ENCODE assay signal across 18 cellular contexts in the genomic region with DNA sequence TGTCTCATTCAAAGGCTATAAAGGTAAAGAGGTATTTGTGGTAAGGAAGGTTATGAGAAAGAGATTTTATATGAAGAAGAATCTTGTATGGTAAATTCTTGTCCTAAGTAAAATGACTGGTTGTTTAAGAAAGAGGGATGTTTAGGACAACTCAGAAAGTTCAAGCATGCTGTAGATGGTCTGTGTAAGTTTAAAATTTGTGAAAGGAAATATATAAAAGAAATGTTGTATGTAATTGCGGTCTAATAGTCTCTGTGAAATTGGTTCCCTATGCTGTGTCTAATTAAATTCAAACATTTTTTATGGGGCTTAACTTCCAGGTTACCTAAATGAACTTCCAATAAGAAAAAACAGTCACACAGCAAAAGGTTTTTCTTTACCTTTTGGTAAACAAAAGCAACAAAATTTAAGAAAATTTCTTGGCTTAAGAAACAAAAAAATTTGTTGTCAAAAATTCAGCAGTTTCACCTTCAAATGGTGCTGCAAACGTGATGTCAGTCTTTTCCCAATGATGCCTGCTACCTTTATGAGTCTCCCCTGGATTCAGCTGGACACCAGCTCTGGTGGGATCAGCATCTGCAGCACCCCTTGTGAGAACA.
A peak's percentile ranks its signal among the peaks of the same experiment; 100 is the strongest.
DNase-seq lines count a peak whose midpoint lies in the region; TF ChIP-seq lines count a peak whose summit lies in the region.
"Had no signal": no experiment of that assay in that cellular context is flagged by ENCODE, and none has a peak within 500 bp of the region (broad histone marks: within the 10 kb centered on the region; RNA-seq: fewer than 3 reads in every experiment).

No MANE protein-coding gene starts in this region.

- no peak overlapping the region for H2AK5ac ChIP-seq in mesenchymal stem cell (ENCODE audit: low read length, severe bottlenecking)

- no peak overlapping the region for H2BK15ac ChIP-seq in mesenchymal stem cell (ENCODE audit: low read depth, poor library complexity, severe bottlenecking)

- intact Hi-C loops in colonic mucosa (cut with DNase I): no loop called here
- intact Hi-C loops in spleen (cut with DNase I; ENCODE audit: low total_unique reads): no loop called here

- H3K4me3 ChIP-seq in HEK293 (ENCODE audit: low read depth, low read length) (no peak overlapping the region), mesenchymal stem cell (ENCODE audit: insufficient read depth in 1 of 2, low read depth in 1 of 2, low read length in 2 of 2) (no peak overlapping the region), colonic mucosa (no peak overlapping the region), spleen (no peak overlapping the region)

- H3K9me3 ChIP-seq in HEK293 (ENCODE audit: control insufficient read depth, insufficient read depth, low read depth, low read length) (no peaks in the 10 kb centered on the region), mesenchymal stem cell (ENCODE audit: control insufficient read depth, low read length) (peaks cover 50% of the 10 kb centered on the region), colonic mucosa (no peaks in the 10 kb centered on the region), spleen (peaks cover 0 to 51% (median 37%) of the 10 kb centered on the region in 8 donors)

- no peak overlapping the region for H4K8ac ChIP-seq in mesenchymal stem cell (ENCODE audit: low read length)

- H3K36me3 ChIP-seq in HEK293 (ENCODE audit: control insufficient read depth in 2 of 2, insufficient read depth in 1 of 2, low read length in 2 of 2) (no peaks in the 10 kb centered on the region), mesenchymal stem cell (ENCODE audit: control insufficient read depth in 1 of 2, insufficient read depth in 2 of 2, low read depth in 1 of 2, low read length in 2 of 2) (no peaks in the 10 kb centered on the region), colonic mucosa (no peaks in the 10 kb centered on the region), spleen (no peaks in the 10 kb centered on the region)

- H3K27me3 ChIP-seq in mesenchymal stem cell (ENCODE audit: control insufficient read depth in 1 of 2, insufficient read depth in 1 of 2, low read length in 2 of 2): peaks cover 0 to 8% of the 10 kb centered on the region in 2 experiments
- H3K27me3 ChIP-seq in colonic mucosa: no peaks in the 10 kb centered on the region
- peaks cover 0 to 25% (median 0%) of the 10 kb centered on the region in 7 donors for H3K27me3 ChIP-seq in spleen (replicated peaks in 1 of 7)

- H2AFZ ChIP-seq in mesenchymal stem cell (ENCODE audit: low read depth, low read length): no peak overlapping the region

- in situ Hi-C loops in Caki2 (cut with HindIII; ENCODE audit: low pct_unique_long_range_greater_than_20kb, low sequenced_read_pairs): no loop called here

- H3K4ac ChIP-seq in mesenchymal stem cell (ENCODE audit: low read depth in 1 of 2, low read length in 2 of 2): no peak overlapping the region

- H2BK5ac ChIP-seq in mesenchymal stem cell (ENCODE audit: low read depth, low read length, poor library complexity, severe bottlenecking): no peak overlapping the region

- TF ChIP-seq CTCF in HEK293 (tag by site-specific recombination; IDR thresholded peaks at IDR 0.05) (no peak), colonic mucosa (IDR thresholded peaks at IDR 0.05) (no peak), spleen (IDR thresholded peaks at IDR 0.05 in 8 of 11, conservative IDR thresholded peaks at IDR 0.05 in 3 of 11) (no peak)

- no peaks in the 10 kb centered on the region for H3K4me1 ChIP-seq in HEK293 (ENCODE audit: control insufficient read depth, insufficient read depth, low read length)
- H3K4me1 ChIP-seq in mesenchymal stem cell (ENCODE audit: control insufficient read depth, insufficient read depth, low read depth, low read length): no peaks in the 10 kb centered on the region
- H3K4me1 ChIP-seq in colonic mucosa: no peaks in the 10 kb centered on the region
- no peaks in the 10 kb centered on the region for H3K4me1 ChIP-seq in spleen

- no peaks in the 10 kb centered on the region for H3K79me1 ChIP-seq in mesenchymal stem cell (replicated peaks; ENCODE audit: low read length, poor library complexity, severe bottlenecking)

- POLR2A ChIA-PET in HEK293 (lab: Yijun Ruan, JAX): no interaction called here

- 29% methylated on average over 2 of the region's 2 CpGs for WGBS in mesenchymal stem cell
- 48 to 57% (median 53%) methylated on average over 2 of the region's 2 CpGs for WGBS in spleen, 5 donors

- no peak overlapping the region for H3K4me2 ChIP-seq in mesenchymal stem cell (ENCODE audit: low read length, poor library complexity, severe bottlenecking)

- H2BK120ac ChIP-seq in mesenchymal stem cell (ENCODE audit: low read depth, low read length): no peak overlapping the region

- no peak overlapping the region for H2BK12ac ChIP-seq in mesenchymal stem cell (ENCODE audit: low read length in 2 of 2)

- H3K14ac ChIP-seq in mesenchymal stem cell (ENCODE audit: low read length in 2 of 2): no peak overlapping the region

- H4K91ac ChIP-seq in mesenchymal stem cell (ENCODE audit: low read length): no peak overlapping the region

- no peak for TF ChIP-seq POLR2A in spleen (IDR thresholded peaks at IDR 0.05)

- peak; percentile 10 for DNase-seq in Caki2 (ENCODE audit: low read depth)
- peak; percentile 0 for DNase-seq in OCI-M1 (lab: John Stamatoyannopoulos, UW)
- peak; percentile 0 for DNase-seq in mesenchymal stem cell
- no peak for DNase-seq in colonic mucosa
- no peak for DNase-seq in spleen
- DNase-seq in islet precursor cell: no peak
- DNase-seq: ACHN; AML-193; COR-L47; GF-D8; HFFc6; NCI-H187; NCI-H345; NCI-H526; NK-92 treated with Interleukin-12 subunit alpha and Interleukin-12 subunit beta, amount 100 ng/mL, for 24 hours; RPMI8226; SIG-M5 had no signal

- H3K9ac ChIP-seq in mesenchymal stem cell (ENCODE audit: low read length): no peak overlapping the region
- H3K9ac ChIP-seq in colonic mucosa (ENCODE audit: low read depth in 2 of 2, low read length in 2 of 2): no peak overlapping the region

- no peak overlapping the region for H3K18ac ChIP-seq in mesenchymal stem cell (ENCODE audit: low read depth in 1 of 2, low read length in 2 of 2)

- CTCF ChIA-PET in HEK293 (lab: Yijun Ruan, JAX): no interaction called here

- no peak overlapping the region for H3K27ac ChIP-seq in HEK293 (ENCODE audit: extremely low read depth, low read depth, low read length)
- H3K27ac ChIP-seq in mesenchymal stem cell (ENCODE audit: low read length, poor library complexity, severe bottlenecking): no peak overlapping the region
- no peak overlapping the region for H3K27ac ChIP-seq in colonic mucosa
- no peak overlapping the region for H3K27ac ChIP-seq in spleen

- H3K23ac ChIP-seq in mesenchymal stem cell (ENCODE audit: low read length in 2 of 2): no peak overlapping the region

TF ChIP-seq in HEK293, 187 proteins besides CTCF, POLR2A, EP300 and RAD21 (continues in another document):
- peak; percentile 98 for TF ChIP-seq TRIM28 (IDR thresholded peaks at IDR 0.05; ENCODE audit: borderline replicate concordance, low read length)
- TF ChIP-seq, protein P1, sequence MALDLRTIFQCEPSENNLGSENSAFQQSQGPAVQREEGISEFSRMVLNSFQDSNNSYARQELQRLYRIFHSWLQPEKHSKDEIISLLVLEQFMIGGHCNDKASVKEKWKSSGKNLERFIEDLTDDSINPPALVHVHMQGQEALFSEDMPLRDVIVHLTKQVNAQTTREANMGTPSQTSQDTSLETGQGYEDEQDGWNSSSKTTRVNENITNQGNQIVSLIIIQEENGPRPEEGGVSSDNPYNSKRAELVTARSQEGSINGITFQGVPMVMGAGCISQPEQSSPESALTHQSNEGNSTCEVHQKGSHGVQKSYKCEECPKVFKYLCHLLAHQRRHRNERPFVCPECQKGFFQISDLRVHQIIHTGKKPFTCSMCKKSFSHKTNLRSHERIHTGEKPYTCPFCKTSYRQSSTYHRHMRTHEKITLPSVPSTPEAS (tag by site-specific recombination; IDR thresholded peaks at IDR 0.05): no peak
- TF ChIP-seq, protein P2, sequence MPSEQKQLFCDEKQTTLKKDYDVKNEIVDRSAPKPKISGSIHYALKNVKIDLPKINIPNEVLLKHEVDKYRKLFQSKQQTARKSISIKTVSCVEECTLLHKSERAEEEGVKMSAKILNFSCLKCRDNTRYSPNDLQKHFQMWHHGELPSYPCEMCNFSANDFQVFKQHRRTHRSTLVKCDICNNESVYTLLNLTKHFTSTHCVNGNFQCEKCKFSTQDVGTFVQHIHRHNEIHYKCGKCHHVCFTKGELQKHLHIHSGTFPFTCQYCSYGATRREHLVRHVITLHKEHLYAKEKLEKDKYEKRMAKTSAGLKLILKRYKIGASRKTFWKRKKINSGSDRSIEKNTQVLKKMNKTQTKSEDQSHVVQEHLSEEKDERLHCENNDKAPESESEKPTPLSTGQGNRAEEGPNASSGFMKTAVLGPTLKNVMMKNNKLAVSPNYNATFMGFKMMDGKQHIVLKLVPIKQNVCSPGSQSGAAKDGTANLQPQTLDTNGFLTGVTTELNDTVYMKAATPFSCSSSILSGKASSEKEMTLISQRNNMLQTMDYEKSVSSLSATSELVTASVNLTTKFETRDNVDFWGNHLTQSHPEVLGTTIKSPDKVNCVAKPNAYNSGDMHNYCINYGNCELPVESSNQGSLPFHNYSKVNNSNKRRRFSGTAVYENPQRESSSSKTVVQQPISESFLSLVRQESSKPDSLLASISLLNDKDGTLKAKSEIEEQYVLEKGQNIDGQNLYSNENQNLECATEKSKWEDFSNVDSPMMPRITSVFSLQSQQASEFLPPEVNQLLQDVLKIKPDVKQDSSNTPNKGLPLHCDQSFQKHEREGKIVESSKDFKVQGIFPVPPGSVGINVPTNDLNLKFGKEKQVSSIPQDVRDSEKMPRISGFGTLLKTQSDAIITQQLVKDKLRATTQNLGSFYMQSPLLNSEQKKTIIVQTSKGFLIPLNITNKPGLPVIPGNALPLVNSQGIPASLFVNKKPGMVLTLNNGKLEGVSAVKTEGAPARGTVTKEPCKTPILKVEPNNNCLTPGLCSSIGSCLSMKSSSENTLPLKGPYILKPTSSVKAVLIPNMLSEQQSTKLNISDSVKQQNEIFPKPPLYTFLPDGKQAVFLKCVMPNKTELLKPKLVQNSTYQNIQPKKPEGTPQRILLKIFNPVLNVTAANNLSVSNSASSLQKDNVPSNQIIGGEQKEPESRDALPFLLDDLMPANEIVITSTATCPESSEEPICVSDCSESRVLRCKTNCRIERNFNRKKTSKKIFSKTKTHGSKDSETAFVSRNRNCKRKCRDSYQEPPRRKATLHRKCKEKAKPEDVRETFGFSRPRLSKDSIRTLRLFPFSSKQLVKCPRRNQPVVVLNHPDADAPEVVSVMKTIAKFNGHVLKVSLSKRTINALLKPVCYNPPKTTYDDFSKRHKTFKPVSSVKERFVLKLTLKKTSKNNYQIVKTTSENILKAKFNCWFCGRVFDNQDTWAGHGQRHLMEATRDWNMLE (tag by site-specific recombination; conservative IDR thresholded peaks at IDR 0.05; ENCODE audit: low read depth): peak; percentile 44
- peak; percentile 50; the same call in 1 of the 2 replicates for TF ChIP-seq ZNF558 (tag by site-specific recombination; IDR thresholded peaks at IDR 0.05)
- peak; percentile 63 for TF ChIP-seq ZNF510 (tag by site-specific recombination; IDR thresholded peaks at IDR 0.05; ENCODE audit: insufficient replicate concordance)
- peak; percentile 100 for TF ChIP-seq SETDB1 (IDR thresholded peaks at IDR 0.05; ENCODE audit: insufficient read length, low read length)

Comparison
In these comparisons a context has a peak if more than half of its experiments do, and no peak if none do; other contexts are left out.
1. DNase-seq: peak in Caki2 (single experiment), OCI-M1 (single experiment) and mesenchymal stem cell (single experiment); none in colonic mucosa (single experiment), spleen (single experiment) and islet precursor cell (single experiment).